ENCODE assay signal across 8 cellular contexts in genomic region chr1:206705187-206705586, GRCh38. TPM values are rescaled to one million over a fixed set of nuclear protein-coding genes. Genes with fewer than 3 reads are reported as not detected.
DNase-seq lines count a peak whose midpoint lies in the region; ATAC-seq, FAIRE-seq and TF ChIP-seq lines count a peak whose summit lies in the region.

No MANE protein-coding gene starts in this region.

- no peaks in the 10 kb centered on the region for H3K9me3 ChIP-seq in cardiac muscle cell (ENCODE audit: low read depth)
- H3K9me3 ChIP-seq in hepatocyte (ENCODE audit: low read depth) = no peaks in the 10 kb centered on the region
- no peaks in the 10 kb centered on the region for H3K9me3 ChIP-seq in vagina

- whole genome bisulfite sequencing in hepatocyte (ENCODE audit: low lambda C conversion rate, missing lambda C conversion rate) = 31% methylated on average over 4 of the region's 4 CpGs

- DNase-seq in cardiac muscle cell (ENCODE audit: low read depth in 1 of 2, low spot score in 1 of 2) (peak in 1 of 2 donors; percentile 52), Right ventricle myocardium inferior (ENCODE audit: missing footprints) (no peak), T1000 (lab: John Stamatoyannopoulos, UW) (peak; percentile 14), hepatocyte (ENCODE audit: low spot score) (peak; percentile 52), vagina (ENCODE audit: extremely low spot score in 2 of 2) (no peak), HTR-8/SVneo (ENCODE audit: insufficient read length, low spot score) (no peak), GM20000 (ENCODE audit: low spot score) (no peak)
- DNase-seq in activated CD4-positive, CD25-positive, alpha-beta regulatory T cell treated with anti-CD3 and anti-CD28 coated beads, Interleukin-2, amount 50 U/mL, for 72 hours = no peak

- peaks cover 99% of the 10 kb centered on the region for H4K20me1 ChIP-seq in hepatocyte (ENCODE audit: insufficient read depth, poor library complexity, severe bottlenecking)

- no peak for TF ChIP-seq POLR2A in vagina (IDR thresholded peaks at IDR 0.05)

- H3K27ac ChIP-seq in cardiac muscle cell (peak overlapping the region; percentile 10), hepatocyte (peak overlapping the region; percentile 47), vagina (peak overlapping the region; percentile 65)

- no peak overlapping the region for H2AFZ ChIP-seq in hepatocyte

- FAIRE-seq in HTR-8/SVneo (lab: Jason Lieb, UNC) = no peak

- H3K36me3 ChIP-seq in cardiac muscle cell = no peaks in the 10 kb centered on the region
- no peaks in the 10 kb centered on the region for H3K36me3 ChIP-seq in hepatocyte (replicated peaks; ENCODE audit: insufficient read depth, low read depth)
- H3K36me3 ChIP-seq in vagina = no peaks in the 10 kb centered on the region

- H3K9me2 ChIP-seq in hepatocyte (replicated peaks; ENCODE audit: insufficient read depth) = no peaks in the 10 kb centered on the region

- TF ChIP-seq CTCF in cardiac muscle cell (IDR thresholded peaks at IDR 0.05; ENCODE audit: low read depth, low read length) (no peak), hepatocyte (IDR thresholded peaks at IDR 0.05; ENCODE audit: poor library complexity) (no peak), vagina (IDR thresholded peaks at IDR 0.05) (no peak), GM20000 (IDR thresholded peaks at IDR 0.05; ENCODE audit: extremely low read depth, missing control alignments) (no peak)

- no peak overlapping the region for H3K4me3 ChIP-seq in cardiac muscle cell
- H3K4me3 ChIP-seq in hepatocyte = no peak overlapping the region
- no peak overlapping the region for H3K4me3 ChIP-seq in vagina

- H3K79me2 ChIP-seq in hepatocyte = peaks cover 100% of the 10 kb centered on the region

- H3K4me2 ChIP-seq in hepatocyte = peak overlapping the region; percentile 45

- intact Hi-C loops in Right ventricle myocardium inferior (cut with DNase I) = no loop called here
- intact Hi-C loops in vagina (cut with DNase I) = no loop called here

- H3K4me1 ChIP-seq in cardiac muscle cell (ENCODE audit: low read depth) = peaks cover 68% of the 10 kb centered on the region
- H3K4me1 ChIP-seq in hepatocyte (ENCODE audit: insufficient read depth) = peaks cover 61% of the 10 kb centered on the region
- H3K4me1 ChIP-seq in vagina = peaks cover 78% of the 10 kb centered on the region

- no peaks in the 10 kb centered on the region for H3K27me3 ChIP-seq in cardiac muscle cell
- H3K27me3 ChIP-seq in hepatocyte = no peaks in the 10 kb centered on the region
- H3K27me3 ChIP-seq in vagina = no peaks in the 10 kb centered on the region

- ATAC-seq in Right ventricle myocardium inferior = no peak

RNA-seq across cellular contexts. Expression of gene MAPKAPK2, which starts 20.5 kb away (rescaled TPM):
- total RNA-seq in cardiac muscle cell (99.4 and 117 TPM in 2 replicates), Right ventricle myocardium inferior (214 TPM), hepatocyte (38.9 and 39.4 TPM in 2 replicates), vagina (51.1 TPM)
- polyA plus RNA-seq in cardiac muscle cell (31.4 and 37.1 TPM in 2 replicates), hepatocyte (12.8 and 13.3 TPM in 2 replicates)

Comparison
In these comparisons a context has a peak if more than half of its experiments do, and no peak if none do; other contexts are left out.
1. DNase-seq: peak in T1000 (single experiment) and hepatocyte (single experiment); none in Right ventricle myocardium inferior (single experiment), vagina (0 of 2), HTR-8/SVneo (single experiment), activated CD4-positive, CD25-positive, alpha-beta regulatory T cell treated with anti-CD3 and anti-CD28 coated beads, Interleukin-2, amount 50 U/mL, for 72 hours (single experiment) and GM20000 (single experiment).
2. H3K27ac ChIP-seq: peak in every context shown above with its lines; median percentile 65 in vagina; 47 in hepatocyte; 10 in cardiac muscle cell.